ENCODE assay signal across 20 cellular contexts in the genomic region with DNA sequence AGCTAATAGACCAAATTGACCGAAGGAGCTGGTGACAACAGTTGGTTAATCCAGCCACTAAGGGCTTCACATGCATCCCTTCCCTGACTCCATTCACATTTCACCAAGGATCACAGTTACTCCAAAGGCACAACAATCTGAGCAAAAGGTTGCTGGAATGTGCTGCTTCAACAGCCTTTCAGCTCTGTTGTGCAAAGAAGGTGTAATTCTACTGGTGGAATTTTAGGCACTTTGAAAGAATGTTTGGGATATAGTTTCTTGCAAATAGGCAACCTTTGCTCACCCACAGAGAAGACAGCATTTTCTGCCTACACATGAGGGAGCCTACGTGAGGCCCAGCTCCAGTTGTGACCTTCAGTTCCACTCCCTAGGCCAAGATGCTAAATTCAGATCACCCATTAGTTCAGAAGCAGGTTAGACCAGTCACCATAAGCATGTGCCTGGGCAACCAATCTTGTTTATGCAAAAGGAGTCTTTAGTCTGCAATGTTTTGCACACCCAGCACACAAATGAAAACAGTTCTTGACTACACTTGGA. TPM values are rescaled to one million over a fixed set of nuclear protein-coding genes. Genes with fewer than 3 reads are reported as not detected.
DNase-seq lines count a peak whose midpoint lies in the region; ATAC-seq, FAIRE-seq and TF ChIP-seq lines count a peak whose summit lies in the region.
"Had no signal": no experiment of that assay in that cellular context is flagged by ENCODE, and none has a peak within 500 bp of the region (broad histone marks: within the 10 kb centered on the region; RNA-seq: fewer than 3 reads in every experiment).

No MANE protein-coding gene starts in this region.

- in situ Hi-C loops in ACHN (cut with HindIII; ENCODE audit: low pct_ligation_motif_present, low pct_unique_long_range_greater_than_20kb, low sequenced_read_pairs) = no loop called here

- no peak overlapping the region for H3K27ac ChIP-seq in kidney (ENCODE audit: low read depth in 2 of 2, low read length in 2 of 2)
- H3K27ac ChIP-seq: C4-2B, KMS-11, SK-N-MC had no signal

- H3K9ac ChIP-seq in Loucy (ENCODE audit: low read depth, low read length, poor library complexity, severe bottlenecking) (no peak overlapping the region), kidney (ENCODE audit: low read length in 2 of 2) (no peak overlapping the region)
- H3K9ac ChIP-seq: KMS-11 had no signal

- H2AFZ ChIP-seq in Loucy (ENCODE audit: low read length) = peak overlapping the region; percentile 8; the same call in 1 of the 2 replicates

- H3K4me2 ChIP-seq in Loucy (ENCODE audit: low read depth, low read length, poor library complexity, severe bottlenecking) = no peak overlapping the region
- H3K4me2 ChIP-seq: KMS-11 had no signal

- H3K36me3 Mint-ChIP-seq in type B pancreatic cell = no peaks in the 10 kb centered on the region

- H4K20me1 ChIP-seq in Loucy (ENCODE audit: insufficient read depth, low read length, poor library complexity, severe bottlenecking) = no peaks in the 10 kb centered on the region

- H3K9me3 Mint-ChIP-seq in type B pancreatic cell = no peaks in the 10 kb centered on the region

- no peaks in the 10 kb centered on the region for H3K36me3 ChIP-seq in Loucy (ENCODE audit: insufficient read depth, low read length)
- H3K36me3 ChIP-seq in kidney (ENCODE audit: control insufficient read depth in 1 of 2, insufficient read depth in 2 of 2, low read length in 2 of 2) = no peaks in the 10 kb centered on the region
- H3K36me3 ChIP-seq: HAP-1, MG63, Peyer's patch had no signal

- no peak overlapping the region for H3K4me3 ChIP-seq in Loucy (ENCODE audit: low read length, poor library complexity, severe bottlenecking)
- H3K4me3 ChIP-seq in kidney (ENCODE audit: low read length in 2 of 2) = no peak overlapping the region
- H3K4me3 ChIP-seq: HAP-1, MG63, Peyer's patch, SK-N-MC had no signal

- no peak overlapping the region for H3K4me3 Mint-ChIP-seq in type B pancreatic cell

- intact Hi-C loops in cardiac septum (cut with DNase I) (no loop called here), Right ventricle myocardium superior (cut with DNase I) (no loop called here), kidney (cut with DNase I) (no loop called here)

- no peaks in the 10 kb centered on the region for H3K79me2 ChIP-seq in Loucy (ENCODE audit: insufficient read depth, low read length)

- no peaks in the 10 kb centered on the region for H3K27me3 Mint-ChIP-seq in type B pancreatic cell

- H3K27ac Mint-ChIP-seq in type B pancreatic cell = peak overlapping the region; percentile 27

- H3K9me3 ChIP-seq in Loucy (ENCODE audit: insufficient read depth, low read depth, low read length) (no peaks in the 10 kb centered on the region), kidney (ENCODE audit: control insufficient read depth in 1 of 2, low read length in 2 of 2) (no peaks in the 10 kb centered on the region)
- H3K9me3 ChIP-seq: HAP-1, MG63, Peyer's patch had no signal

- no peak for FAIRE-seq in kidney (lab: Jason Lieb, UNC)

- TF ChIP-seq CTCF in Loucy (conservative IDR thresholded peaks at IDR 0.05; ENCODE audit: low read length) (no peak), kidney (IDR thresholded peaks at IDR 0.05; ENCODE audit: borderline replicate concordance, extremely low read depth, insufficient read depth) (no peak), type B pancreatic cell (conservative IDR thresholded peaks at IDR 0.05) (no peak)

- H3K4me1 Mint-ChIP-seq in type B pancreatic cell (ENCODE audit: unreplicated experiment) = peaks cover 9% of the 10 kb centered on the region

- DNase-seq in cardiac septum (ENCODE audit: low spot score) (peak; percentile 20), Right ventricle myocardium superior (no peak), kidney (peak; percentile 6), type B pancreatic cell (ENCODE audit: extremely low spot score, unreplicated experiment) (no peak), ACHN (no peak), Ammon's horn (ENCODE audit: low spot score) (no peak)
- no peak for DNase-seq in activated CD4-positive, alpha-beta T cell treated with anti-CD3 and anti-CD28 coated beads, Interleukin-2, amount 50 U/mL, for 1 hour
- DNase-seq: 8988T, EL, MG63, NCI-H1092 treated with DMSO at 0.1 percent for 48 hours, NCI-H2081 treated with DMSO at 0.1 percent for 48 hours, NCI-H524, Peyer's patch had no signal

- no peaks in the 10 kb centered on the region for H3F3A ChIP-seq in Loucy (ENCODE audit: low read depth)

- ATAC-seq in Right ventricle myocardium superior (ENCODE audit: poor library complexity) = no peak
- ATAC-seq: Right ventricle myocardium inferior had no signal

- H3K4me1 ChIP-seq in Loucy (ENCODE audit: insufficient read depth, low read length, poor library complexity, severe bottlenecking) (peaks cover 66% of the 10 kb centered on the region), kidney (ENCODE audit: control insufficient read depth in 1 of 2, insufficient read depth in 1 of 2, low read depth in 1 of 2, low read length in 2 of 2) (peaks cover 2 to 6% of the 10 kb centered on the region in 2 donors)
- H3K4me1 ChIP-seq: HAP-1 had no signal

- no peaks in the 10 kb centered on the region for H3K27me3 ChIP-seq in Loucy (ENCODE audit: insufficient read depth, low read length, poor library complexity, severe bottlenecking)
- H3K27me3 ChIP-seq: MG63, Peyer's patch had no signal

- H3K9me2 ChIP-seq in Loucy (replicated peaks; ENCODE audit: low read depth, low read length) = no peaks in the 10 kb centered on the region

RNA-seq across cellular contexts. Expression of gene FCHSD2, which starts 21.6 kb away (rescaled TPM):
- total RNA-seq in cardiac septum (56.6 TPM), Right ventricle myocardium superior (40.4 TPM), kidney (58.7 TPM), type B pancreatic cell (ENCODE audit: low replicate concordance) (30.8 and 32.0 TPM in 2 replicates)
- 8.0 TPM for polyA plus RNA-seq in kidney (ENCODE audit: insufficient read depth, low read depth, low replicate concordance)

RNA-seq across cellular contexts. Expression of gene P2RY2, which starts 54.4 kb away (rescaled TPM):
- total RNA-seq in cardiac septum (13.5 TPM), Right ventricle myocardium superior (22.5 TPM), kidney (9.7 TPM), type B pancreatic cell (ENCODE audit: low replicate concordance) (12.1 and 25.3 TPM in 2 replicates)
- 1.3 TPM for polyA plus RNA-seq in kidney (ENCODE audit: insufficient read depth, low read depth, low replicate concordance)

Comparison
In these comparisons a context has a peak if more than half of its experiments do, and no peak if none do; other contexts are left out.
1. DNase-seq: peak in cardiac septum (single experiment) and kidney (single experiment); none in Right ventricle myocardium superior (single experiment), type B pancreatic cell (single experiment), ACHN (single experiment), Ammon's horn (single experiment) and activated CD4-positive, alpha-beta T cell treated with anti-CD3 and anti-CD28 coated beads, Interleukin-2, amount 50 U/mL, for 1 hour (single experiment).